Comparison of ENCODE assay signal across 1 cellular context in genomic region chr3:171792549-171792948, GRCh38.
TF ChIP-seq lines count a peak whose summit lies in the region.

No MANE protein-coding gene starts in this region.

TF ChIP-seq in IMR-90, 13 proteins besides CTCF, POLR2A, EP300 and RAD21:
- TF ChIP-seq NFE2L2 (IDR thresholded peaks at IDR 0.05; ENCODE audit: low read depth, low read length) (no peak), CEBPB (IDR thresholded peaks at IDR 0.05; ENCODE audit: low read depth, low read length) (no peak), USF2 (IDR thresholded peaks at IDR 0.05; ENCODE audit: low read depth, low read length) (no peak), MAFK (IDR thresholded peaks at IDR 0.05; ENCODE audit: low read depth, low read length) (no peak), FOS (IDR thresholded peaks at IDR 0.05; ENCODE audit: low read depth, low read length) (no peak), RCOR1 (IDR thresholded peaks at IDR 0.05; ENCODE audit: insufficient replicate concordance, low read length) (no peak), CHD1 (IDR thresholded peaks at IDR 0.05; ENCODE audit: low read depth, low read length) (no peak), BHLHE40 (IDR thresholded peaks at IDR 0.05; ENCODE audit: low read depth, low read length) (no peak), SMC3 (IDR thresholded peaks at IDR 0.05; ENCODE audit: low read depth, low read length) (no peak), ELK1 (IDR thresholded peaks at IDR 0.05; ENCODE audit: borderline replicate concordance, low read depth, low read length) (no peak), MXI1 (IDR thresholded peaks at IDR 0.05; ENCODE audit: borderline replicate concordance, low read depth, low read length) (no peak), MAZ (IDR thresholded peaks at IDR 0.05; ENCODE audit: borderline replicate concordance, low read depth, low read length) (no peak), RFX5 (IDR thresholded peaks at IDR 0.05; ENCODE audit: low read depth, low read length) (no peak)
TF ChIP-seq in IMR-90: peak in this region for 0.
